Comparison of ENCODE assay signal across 9 cellular contexts in the genomic region with DNA sequence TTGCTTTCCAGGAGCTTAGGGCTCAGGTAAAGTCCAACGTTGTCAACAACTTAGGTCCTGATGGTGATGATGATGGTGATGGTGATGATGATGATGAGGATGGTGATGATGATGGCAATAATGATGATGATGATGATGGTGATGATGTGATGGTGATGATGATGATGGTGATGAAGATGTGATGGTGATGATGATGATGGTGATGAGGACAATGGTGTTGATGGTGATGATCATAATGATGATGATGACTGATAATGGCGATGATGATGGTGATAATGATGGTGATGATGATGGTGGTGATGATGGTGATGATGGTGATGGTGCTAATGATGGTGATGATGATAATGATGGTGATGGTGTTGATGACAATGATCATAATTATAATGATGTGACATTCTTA.
"Had no signal": no experiment of that assay in that cellular context is flagged by ENCODE, and none has a peak within 500 bp of the region (broad histone marks: within the 10 kb centered on the region; RNA-seq: fewer than 3 reads in every experiment).

No MANE protein-coding gene starts in this region.

- H3K4me3 Mint-ChIP-seq: IgD-negative memory B cell had no signal

- H3K27ac Mint-ChIP-seq: IgD-negative memory B cell had no signal

- H3K27ac ChIP-seq: GM23248, HL-60, KMS-11 had no signal

- H3K4me3 ChIP-seq: GM23248, HAP-1 had no signal

- H3K4me1 ChIP-seq: HAP-1 had no signal

- DNase-seq: GM23248, GOT3, H7, KBM-7 had no signal

- H3K9ac ChIP-seq: GM23248, KMS-11 had no signal

- H3K4me2 ChIP-seq: KMS-11 had no signal

- H3K9me3 Mint-ChIP-seq: IgD-negative memory B cell had no signal

- ATAC-seq: HCT116 had no signal

- H2AFZ ChIP-seq: GM23248 had no signal

- H3K36me3 Mint-ChIP-seq: IgD-negative memory B cell had no signal

- H3K36me3 ChIP-seq: HAP-1 had no signal

- H3K4me1 Mint-ChIP-seq: IgD-negative memory B cell had no signal

- H3K9me3 ChIP-seq: HAP-1 had no signal
